1 cellular context compared by ENCODE assay signal in the genomic region with DNA sequence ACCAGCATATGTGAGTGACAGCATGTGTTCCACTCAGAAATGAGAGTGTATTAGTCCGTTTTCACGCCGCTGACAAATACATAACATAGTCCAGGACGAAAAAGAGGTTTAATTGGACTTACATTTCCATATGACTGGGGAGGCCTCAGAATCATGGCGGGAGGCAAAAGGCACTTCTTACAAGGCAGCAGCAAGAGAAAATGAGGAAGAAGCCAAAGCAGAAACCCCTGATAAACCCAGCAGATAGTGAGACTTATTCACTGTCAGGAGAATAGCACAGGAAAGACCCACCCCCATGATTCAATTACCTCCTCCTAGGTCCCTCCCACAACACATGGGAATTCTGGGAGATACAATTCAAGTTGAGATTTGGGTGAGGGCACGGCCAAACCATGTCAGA. TPM values are rescaled to one million over a fixed set of nuclear protein-coding genes. Genes with fewer than 3 reads are reported as not detected.
"Had no signal": no experiment of that assay in that cellular context is flagged by ENCODE, and none has a peak within 500 bp of the region (broad histone marks: within the 10 kb centered on the region; RNA-seq: fewer than 3 reads in every experiment).

No MANE protein-coding gene starts in this region.

RNA-seq across cellular contexts. Expression of gene RNU1-1, which starts 23.4 kb away (rescaled TPM):
- total RNA-seq: LHCN-M2 had no signal
